Comparison of ENCODE assay signal across 8 cellular contexts in genomic region chr1:77683142-77683835, GRCh38. TPM values are rescaled to one million over a fixed set of nuclear protein-coding genes. Genes with fewer than 3 reads are reported as not detected.
DNase-seq lines count a peak whose midpoint lies in the region; ATAC-seq, FAIRE-seq and TF ChIP-seq lines count a peak whose summit lies in the region.

No MANE protein-coding gene starts in this region.

- peak; percentile 94 for TF ChIP-seq RAD21 in HepG2 (CRISPR knock-in tag; IDR thresholded peaks at IDR 0.05)

- H3K36me3 Mint-ChIP-seq in activated CD4-positive, alpha-beta T cell treated with anti-CD3 and anti-CD28 coated beads, Interleukin-2, amount 10 ng/mL, durations not matched to agents 24 days and 14 days (ENCODE audit: low read depth): peaks cover 9% of the 10 kb centered on the region

- TF ChIP-seq CTCF in C4-2B (conservative IDR thresholded peaks at IDR 0.05) (peak; percentile 97), HepG2 (CRISPR knock-in tag; IDR thresholded peaks at IDR 0.05) (peak; percentile 89)

- no peaks in the 10 kb centered on the region for H3K9me3 Mint-ChIP-seq in activated CD4-positive, alpha-beta T cell treated with anti-CD3 and anti-CD28 coated beads, Interleukin-2, amount 10 ng/mL, durations not matched to agents 24 days and 14 days

- peaks cover 29% of the 10 kb centered on the region for H4K20me1 ChIP-seq in HepG2 (ENCODE audit: insufficient read depth, low read length)

- peak; percentile 73 to 78 for TF ChIP-seq POLR2A in HepG2 (IDR thresholded peaks at IDR 0.05; ENCODE audit: insufficient read depth in 1 of 2, low read depth in 2 of 2, low read length in 2 of 2)

- in situ Hi-C loops in HepG2 (cut with HindIII; ENCODE audit: extremely low pct_ligation_motif_present, low pct_unique_long_range_greater_than_20kb): no loop called here

- H3K27ac ChIP-seq in C4-2B (peak overlapping the region; percentile 94), HepG2 (ENCODE audit: extremely low read length, insufficient read depth, low read length) (peak overlapping the region; percentile 100)

- 2% methylated on average over 16 of the region's 64 CpGs for WGBS in HepG2 (ENCODE audit: low lambda C conversion rate)

- BruUV-seq in HepG2 (replicated peaks; lab: Mats Ljungman, UMichigan): no TSS peak

- no peaks in the 10 kb centered on the region for H3K36me3 ChIP-seq in HepG2 (replicated peaks in 1 of 2; ENCODE audit: control insufficient read depth in 1 of 2, insufficient read depth in 2 of 2, low read length in 2 of 2)

- TF ChIP-seq EP300 in HepG2 (IDR thresholded peaks at IDR 0.05; ENCODE audit: low read depth in 2 of 2, low read length in 2 of 2): no peak; a peak in 1 of 4 replicates
- TF ChIP-seq EP300 in HepG2 (CRISPR knock-in tag; IDR thresholded peaks at IDR 0.05; ENCODE audit: borderline replicate concordance): no peak

- H3K9ac ChIP-seq in HepG2 (ENCODE audit: insufficient read depth, low read depth, low read length): peak overlapping the region; percentile 99

- peaks cover 41% of the 10 kb centered on the region for H3K79me2 ChIP-seq in HepG2 (ENCODE audit: insufficient read depth, low read length)

- no peaks in the 10 kb centered on the region for H3K9me3 ChIP-seq in HepG2 (ENCODE audit: low read length)

- H3K4me2 ChIP-seq in HepG2 (ENCODE audit: low read depth, low read length): peak overlapping the region; percentile 85

- H3K4me1 Mint-ChIP-seq in activated CD4-positive, alpha-beta T cell treated with anti-CD3 and anti-CD28 coated beads, Interleukin-2, amount 10 ng/mL, durations not matched to agents 24 days and 14 days: peaks cover 23% of the 10 kb centered on the region

- H3K27me3 ChIP-seq in HepG2 (ENCODE audit: control insufficient read depth in 1 of 2, insufficient read depth in 2 of 2, low read length in 2 of 2): no peaks in the 10 kb centered on the region; a peak in 1 of 5 replicates

- CTCF ChIA-PET in HepG2 (lab: Yijun Ruan, JAX; ENCODE audit: low intra/inter-chr PET ratio, low total read pairs): no interaction called here

- no peak for FAIRE-seq in HepG2 (lab: Jason Lieb, UNC)

- peaks cover 40% of the 10 kb centered on the region for H3K4me1 ChIP-seq in HepG2 (ENCODE audit: insufficient read depth, low read length)

- H3K4me3 Mint-ChIP-seq in activated CD4-positive, alpha-beta T cell treated with anti-CD3 and anti-CD28 coated beads, Interleukin-2, amount 10 ng/mL, durations not matched to agents 24 days and 14 days: peak overlapping the region; percentile 91

- peak; percentile 70 for DNase-seq in NCI-H524 treated with DMSO at 0.1 percent for 48 hours (lab: John Stamatoyannopoulos, UW)
- DNase-seq in activated CD4-positive, alpha-beta T cell treated with anti-CD3 and anti-CD28 coated beads, Interleukin-2, amount 10 ng/mL, durations not matched to agents 24 days and 14 days: peak; percentile 97
- DNase-seq in cortex of kidney (lab: John Stamatoyannopoulos, UW): peak; percentile 54
- DNase-seq in HepG2 (ENCODE audit: low spot score): peak; percentile 85
- peak; percentile 84 to 87 for DNase-seq in stimulated activated CD4-positive, alpha-beta T cell treated with anti-CD3 and anti-CD28 coated beads, Interleukin-2, amount 100 ng/mL, for 48 hours

- no peaks in the 10 kb centered on the region for H3K27me3 Mint-ChIP-seq in activated CD4-positive, alpha-beta T cell treated with anti-CD3 and anti-CD28 coated beads, Interleukin-2, amount 10 ng/mL, durations not matched to agents 24 days and 14 days

- H3K27ac Mint-ChIP-seq in activated CD4-positive, alpha-beta T cell treated with anti-CD3 and anti-CD28 coated beads, Interleukin-2, amount 10 ng/mL, durations not matched to agents 24 days and 14 days: peak overlapping the region; percentile 94

- intact Hi-C loops in activated CD4-positive, alpha-beta T cell treated with anti-CD3 and anti-CD28 coated beads, Interleukin-2, amount 10 ng/mL, durations not matched to agents 24 days and 14 days (cut with micrococcal nuclease): loop anchor here (1.0 to 10.0 kb wide), 9 partner anchors 76 to 1958 kb away; partner anchors contain the start of genes ACADM, DNAJB4, IFI44L and MIGA1
- intact Hi-C loops in HepG2 (cut with micrococcal nuclease; ENCODE audit: unreplicated experiment): loop anchor here (5.0 kb wide), 3 partner anchors 41 to 96 kb away; partner anchors contain the start of gene USP33

- ATAC-seq in GM19328 (IDR thresholded peaks at IDR 0.05; ENCODE audit: unreplicated experiment) (peak; percentile 75), HG03469 (IDR thresholded peaks at IDR 0.05; ENCODE audit: unreplicated experiment) (peak; percentile 61), HepG2 (peak; percentile 89)

- H2AFZ ChIP-seq in HepG2 (ENCODE audit: low read length): peak overlapping the region; percentile 85

- peak overlapping the region; percentile 86 to 98 (median 90); a peak in 5 of 6 replicates for H3K4me3 ChIP-seq in HepG2 (replicated peaks in 1 of 3; ENCODE audit: insufficient read depth in 1 of 3, low read depth in 2 of 3, low read length in 3 of 3)

- POLR2A ChIA-PET in HepG2 (lab: Yijun Ruan, JAX): interaction anchor here (0.5 to 2.4 kb wide), 12 partner anchors 9 to 597 kb away, joined by 3 to 10 read pairs (median 4); partner anchors contain the start of genes DNAJB4, FUBP1, MIGA1 and PIGK

TF ChIP-seq in HepG2, 621 proteins besides CTCF, POLR2A, EP300 and RAD21 (continues in another document):
- TF ChIP-seq TCF7 (IDR thresholded peaks at IDR 0.05; ENCODE audit: low read depth) (no peak), KMT2B (CRISPR knock-in tag; IDR thresholded peaks at IDR 0.05) (peak; percentile 54), NONO (IDR thresholded peaks at IDR 0.05) (no peak), NONO (CRISPR knock-in tag; conservative IDR thresholded peaks at IDR 0.05) (peak; percentile 61; the same call in 1 of the 2 replicates), CAMTA2 (CRISPR knock-in tag; IDR thresholded peaks at IDR 0.05; ENCODE audit: borderline replicate concordance) (peak; percentile 36; the same call in 1 of the 2 replicates), POLR2G (IDR thresholded peaks at IDR 0.05; ENCODE audit: low read depth, low read length) (peak; percentile 78), ZNF781 (CRISPR knock-in tag; IDR thresholded peaks at IDR 0.05; ENCODE audit: borderline replicate concordance, not compliant biosample characterization) (no peak), PTBP1 (IDR thresholded peaks at IDR 0.05; ENCODE audit: low read depth, low read length, poor library complexity, severe bottlenecking) (no peak)
- TF ChIP-seq, protein P1, sequence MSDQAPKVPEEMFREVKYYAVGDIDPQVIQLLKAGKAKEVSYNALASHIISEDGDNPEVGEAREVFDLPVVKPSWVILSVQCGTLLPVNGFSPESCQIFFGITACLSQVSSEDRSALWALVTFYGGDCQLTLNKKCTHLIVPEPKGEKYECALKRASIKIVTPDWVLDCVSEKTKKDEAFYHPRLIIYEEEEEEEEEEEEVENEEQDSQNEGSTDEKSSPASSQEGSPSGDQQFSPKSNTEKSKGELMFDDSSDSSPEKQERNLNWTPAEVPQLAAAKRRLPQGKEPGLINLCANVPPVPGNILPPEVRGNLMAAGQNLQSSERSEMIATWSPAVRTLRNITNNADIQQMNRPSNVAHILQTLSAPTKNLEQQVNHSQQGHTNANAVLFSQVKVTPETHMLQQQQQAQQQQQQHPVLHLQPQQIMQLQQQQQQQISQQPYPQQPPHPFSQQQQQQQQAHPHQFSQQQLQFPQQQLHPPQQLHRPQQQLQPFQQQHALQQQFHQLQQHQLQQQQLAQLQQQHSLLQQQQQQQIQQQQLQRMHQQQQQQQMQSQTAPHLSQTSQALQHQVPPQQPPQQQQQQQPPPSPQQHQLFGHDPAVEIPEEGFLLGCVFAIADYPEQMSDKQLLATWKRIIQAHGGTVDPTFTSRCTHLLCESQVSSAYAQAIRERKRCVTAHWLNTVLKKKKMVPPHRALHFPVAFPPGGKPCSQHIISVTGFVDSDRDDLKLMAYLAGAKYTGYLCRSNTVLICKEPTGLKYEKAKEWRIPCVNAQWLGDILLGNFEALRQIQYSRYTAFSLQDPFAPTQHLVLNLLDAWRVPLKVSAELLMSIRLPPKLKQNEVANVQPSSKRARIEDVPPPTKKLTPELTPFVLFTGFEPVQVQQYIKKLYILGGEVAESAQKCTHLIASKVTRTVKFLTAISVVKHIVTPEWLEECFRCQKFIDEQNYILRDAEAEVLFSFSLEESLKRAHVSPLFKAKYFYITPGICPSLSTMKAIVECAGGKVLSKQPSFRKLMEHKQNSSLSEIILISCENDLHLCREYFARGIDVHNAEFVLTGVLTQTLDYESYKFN (CRISPR knock-in tag; conservative IDR thresholded peaks at IDR 0.05): peak; percentile 34

RNA-seq across cellular contexts. Expression of gene ZZZ3, which starts 0.8 kb away (rescaled TPM):
- total RNA-seq in activated CD4-positive, alpha-beta T cell treated with anti-CD3 and anti-CD28 coated beads, Interleukin-2, amount 10 ng/mL, durations not matched to agents 24 days and 14 days: 36.9 and 41.6 TPM in 2 replicates
- 50.2 and 58.5 TPM in 2 replicates for total RNA-seq in HepG2 (2016; rRNA removed; fragmentation: Illumina TruSeq; extraction: Trizol)
- total RNA-seq in HepG2 (2016; cell fraction: cytosol; rRNA removed; fragmentation: Illumina TruSeq; extraction: Trizol; ENCODE audit: low read depth): 22.0 and 23.5 TPM in 2 replicates
- total RNA-seq in HepG2 (2016; cell fraction: insoluble cytoplasmic fraction; rRNA removed; fragmentation: Illumina TruSeq; extraction: Trizol): 44.9 and 55.3 TPM in 2 replicates
- total RNA-seq in HepG2 (2016; cell fraction: membrane; rRNA removed; fragmentation: Illumina TruSeq; extraction: Trizol): 36.9 and 42.8 TPM in 2 replicates
- total RNA-seq in HepG2 (2016; cell fraction: nucleus; rRNA removed; fragmentation: Illumina TruSeq; extraction: Trizol): 69.1 and 71.0 TPM in 2 replicates
- polyA plus RNA-seq in HepG2 (2011; rRNA removed): 14.7 and 18.1 TPM in 2 replicates
- polyA plus RNA-seq in HepG2 (2011; cell fraction: cytosol; rRNA removed): 7.3 and 11.9 TPM in 2 replicates
- 13.3 and 16.5 TPM in 2 replicates for polyA plus RNA-seq in HepG2 (2011; cell fraction: nucleus; rRNA removed)
- polyA plus RNA-seq in HepG2 (2012): 20.2 and 23.7 TPM in 2 replicates
- 2.3 and 2.9 TPM in 2 replicates for polyA plus RNA-seq in HepG2 (2016; cell fraction: cytosol; fragmentation: Illumina TruSeq; extraction: Trizol; ENCODE audit: low read depth)
- 30.4 and 32.0 TPM in 2 replicates for polyA plus RNA-seq in HepG2 (2016; cell fraction: insoluble cytoplasmic fraction; fragmentation: Illumina TruSeq; extraction: Trizol; ENCODE audit: low read depth)
- polyA plus RNA-seq in HepG2 (2016; cell fraction: membrane; fragmentation: Illumina TruSeq; extraction: Trizol; ENCODE audit: low read depth): 8.8 and 8.9 TPM in 2 replicates
- polyA plus RNA-seq in HepG2 (2016; cell fraction: nucleus; fragmentation: Illumina TruSeq; extraction: Trizol; ENCODE audit: insufficient read depth, low read depth): 29.0 and 34.6 TPM in 2 replicates
- 19.6 and 30.8 TPM in 2 replicates for polyA minus RNA-seq in HepG2 (2011; rRNA and poly(A)+ RNA removed; ENCODE audit: low replicate concordance)
- 28.1 and 31.3 TPM in 2 replicates for polyA minus RNA-seq in HepG2 (2011; cell fraction: cytosol; rRNA and poly(A)+ RNA removed)
- 142 and 155 TPM in 2 replicates for polyA minus RNA-seq in HepG2 (2011; cell fraction: nucleus; rRNA and poly(A)+ RNA removed)

Comparison
In these comparisons a context has a peak if more than half of its experiments do, and no peak if none do; other contexts are left out.
1. Peak in every context shown above with its lines: DNase-seq, ATAC-seq, H3K4me3 ChIP-seq and H3K27ac ChIP-seq.